28 cellular contexts compared by ENCODE assay signal in the genomic region with DNA sequence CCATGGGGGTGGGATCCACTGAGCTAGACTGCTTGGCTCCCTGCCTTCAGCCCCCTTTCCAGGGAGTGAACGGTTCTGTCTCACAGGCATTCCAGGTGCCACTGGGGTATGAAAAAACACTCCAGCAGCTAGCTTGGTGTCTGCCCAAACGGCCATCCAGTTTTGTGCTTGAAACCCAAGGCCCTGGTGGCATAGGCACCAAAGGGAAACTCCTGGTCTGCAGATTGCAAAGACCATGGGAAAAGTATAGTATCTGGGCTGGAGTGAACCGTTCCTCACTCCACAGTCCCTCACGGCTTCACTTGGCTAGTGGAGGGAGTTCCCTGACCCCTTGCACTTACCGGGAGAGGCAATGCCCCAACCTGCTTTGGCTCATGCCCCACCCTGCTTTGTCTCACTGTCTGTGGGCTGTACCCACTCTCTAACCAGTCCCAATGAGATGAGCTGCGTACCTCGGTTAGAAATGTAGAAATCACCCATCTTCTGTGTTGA.
A peak's percentile ranks its signal among the peaks of the same experiment; 100 is the strongest.
DNase-seq lines count a peak whose midpoint lies in the region; ATAC-seq, FAIRE-seq and TF ChIP-seq lines count a peak whose summit lies in the region.
"Had no signal": no experiment of that assay in that cellular context is flagged by ENCODE, and none has a peak within 500 bp of the region (broad histone marks: within the 10 kb centered on the region; RNA-seq: fewer than 3 reads in every experiment).

No MANE protein-coding gene starts in this region.

- H3K4me2 ChIP-seq in A549 (peak overlapping the region; percentile 71), hepatocyte (peak overlapping the region; percentile 34)
- H3K4me2 ChIP-seq: BLaER1 treated with 17β-estradiol and CSF1 and Interleukin-3, amounts not matched to agents 10 nM and 100 nM had no signal

- TF ChIP-seq RAD21 in A549 (conservative IDR thresholded peaks at IDR 0.05 in 1 of 2, IDR thresholded peaks at IDR 0.05 in 1 of 2): no peak

- no peak for TF ChIP-seq CTCF in A549 (IDR thresholded peaks at IDR 0.05)
- TF ChIP-seq CTCF in hepatocyte (IDR thresholded peaks at IDR 0.05; ENCODE audit: poor library complexity): no peak
- TF ChIP-seq CTCF in progenitor cell of endocrine pancreas (IDR thresholded peaks at IDR 0.05; ENCODE audit: unreplicated experiment): no peak

- POLR2A ChIA-PET in A549 (lab: Yijun Ruan, JAX): no interaction called here

- H3K79me2 ChIP-seq in hepatocyte: peaks cover 34% of the 10 kb centered on the region

- DNase-seq in A549 (ENCODE audit: low read depth in 1 of 2, low spot score in 1 of 2) (peak in 1 of 2 experiments; percentile 27), hepatocyte (ENCODE audit: low spot score) (no peak), progenitor cell of endocrine pancreas (ENCODE audit: low spot score, unreplicated experiment) (no peak), erythroblast (lab: John Stamatoyannopoulos, UW) (no peak), NOMO-1 treated with dmso at 0.1 percent for 144 hours (lab: John Stamatoyannopoulos, UW; ENCODE audit: unreplicated experiment) (no peak), middle frontal gyrus (ENCODE audit: extremely low spot score, low spot score) (no peak)
- no peak for DNase-seq in activated naive CD4-positive, alpha-beta T cell (lab: John Stamatoyannopoulos, UW)
- DNase-seq: 8988T; AML-193; CD4-positive, alpha-beta T cell; GOT3; KBM-7; MV-4-11; NCI-H1105 treated with DMSO at 0.1 percent for 48 hours; NCI-H146; NCI-H2029; NCI-H446; NCI-H524 treated with DMSO at 0.1 percent for 48 hours; NCI-H774; SJCRH30 had no signal

- CTCF ChIA-PET in A549 (lab: Yijun Ruan, JAX): interaction anchor here (0.6 to 1.5 kb wide), 5 partner anchors 38 to 230 kb away, joined by 3 to 4 read pairs (median 3); no protein-coding TSS in a partner anchor

- no peaks in the 10 kb centered on the region for H4K20me1 ChIP-seq in hepatocyte (ENCODE audit: insufficient read depth, poor library complexity, severe bottlenecking)
- H4K20me1 ChIP-seq: BLaER1 treated with 17β-estradiol and CSF1 and Interleukin-3, amounts not matched to agents 10 nM and 100 nM had no signal

- H3K27me3 ChIP-seq in HUES48 (ENCODE audit: control insufficient read depth, insufficient read depth, low read length) (no peaks in the 10 kb centered on the region), hepatocyte (no peaks in the 10 kb centered on the region)
- H3K27me3 ChIP-seq: BLaER1 treated with 17β-estradiol and CSF1 and Interleukin-3, amounts not matched to agents 10 nM and 100 nM; SJCRH30 had no signal

- TF ChIP-seq POLR2A in A549 (IDR thresholded peaks at IDR 0.05; ENCODE audit: low read length): no peak
- TF ChIP-seq POLR2A in erythroblast (IDR thresholded peaks at IDR 0.05; ENCODE audit: low read length): no peak

- peak overlapping the region; percentile 78 for H3K27ac Mint-ChIP-seq in progenitor cell of endocrine pancreas
- H3K27ac Mint-ChIP-seq: CD4-positive, alpha-beta T cell had no signal

- H3K9ac ChIP-seq in HUES48 (ENCODE audit: low read depth, low read length): no peak overlapping the region
- H3K9ac ChIP-seq: BLaER1 treated with 17β-estradiol and CSF1 and Interleukin-3, amounts not matched to agents 10 nM and 100 nM had no signal

- H3K4me3 ChIP-seq in A549 (no peak overlapping the region), HUES48 (ENCODE audit: low read depth, low read length) (no peak overlapping the region), hepatocyte (no peak overlapping the region)
- H3K4me3 ChIP-seq: BLaER1 treated with 17β-estradiol and CSF1 and Interleukin-3, amounts not matched to agents 10 nM and 100 nM; SJCRH30 had no signal

- peaks cover 61% of the 10 kb centered on the region for H3K4me1 Mint-ChIP-seq in progenitor cell of endocrine pancreas (ENCODE audit: low read depth)

- peaks cover 62% of the 10 kb centered on the region for H3K4me1 ChIP-seq in A549
- peaks cover 28% of the 10 kb centered on the region for H3K4me1 ChIP-seq in HUES48 (ENCODE audit: control insufficient read depth, insufficient read depth, low read length)
- peaks cover 26% of the 10 kb centered on the region for H3K4me1 ChIP-seq in hepatocyte (ENCODE audit: insufficient read depth)

- no peak overlapping the region for H2AFZ ChIP-seq in hepatocyte

- H3K9me3 ChIP-seq in A549 (peaks cover 4% of the 10 kb centered on the region; the same call in 2 of the 3 replicates), HUES48 (ENCODE audit: control insufficient read depth, insufficient read depth, low read length) (no peaks in the 10 kb centered on the region), hepatocyte (ENCODE audit: low read depth) (no peaks in the 10 kb centered on the region)
- H3K9me3 ChIP-seq: SJCRH30 had no signal

- TF ChIP-seq EP300 in A549 (IDR thresholded peaks at IDR 0.05): no peak

- H3K36me3 Mint-ChIP-seq in progenitor cell of endocrine pancreas (ENCODE audit: insufficient read depth): peaks cover 23% of the 10 kb centered on the region

- no peaks in the 10 kb centered on the region for H3K36me3 ChIP-seq in HUES48 (ENCODE audit: control insufficient read depth, insufficient read depth, low read length)
- no peaks in the 10 kb centered on the region for H3K36me3 ChIP-seq in hepatocyte (replicated peaks; ENCODE audit: insufficient read depth, low read depth)
- H3K36me3 ChIP-seq: BLaER1 treated with 17β-estradiol and CSF1 and Interleukin-3, amounts not matched to agents 10 nM and 100 nM; SJCRH30 had no signal

- no peaks in the 10 kb centered on the region for H3K9me2 ChIP-seq in hepatocyte (replicated peaks; ENCODE audit: insufficient read depth)

- H3K4me3 Mint-ChIP-seq in progenitor cell of endocrine pancreas (ENCODE audit: low read depth): no peak overlapping the region
- H3K4me3 Mint-ChIP-seq: CD4-positive, alpha-beta T cell had no signal

- H3K27ac ChIP-seq in A549 (peak overlapping the region; percentile 37 to 79; a peak in 5 of 6 replicates), HUES48 (ENCODE audit: low read depth, low read length) (peak overlapping the region; percentile 40), hepatocyte (peak overlapping the region; percentile 41)
- H3K27ac ChIP-seq: BLaER1 treated with 17β-estradiol and CSF1 and Interleukin-3, amounts not matched to agents 10 nM and 100 nM; HL-60 had no signal

- H3K27me3 Mint-ChIP-seq in progenitor cell of endocrine pancreas: no peaks in the 10 kb centered on the region
- H3K27me3 Mint-ChIP-seq: CD4-positive, alpha-beta T cell had no signal

- peak in 1 of 2 experiments; percentile 62; a peak in 3 of 6 replicates for ATAC-seq in A549
- ATAC-seq: HCT116, PC-3, Right ventricle myocardium inferior, SK-N-SH treated with all-trans-retinoic acid at 6 μM for 48 hours had no signal

- FAIRE-seq in A549 (lab: Jason Lieb, UNC): no peak
- FAIRE-seq: G401.6 had no signal

- 68% methylated on average over 7 of the region's 7 CpGs for WGBS in A549 (ENCODE audit: missing lambda C conversion rate)
- 77% methylated on average over 7 of the region's 7 CpGs for WGBS in hepatocyte (ENCODE audit: low lambda C conversion rate, missing lambda C conversion rate)

- H3K9me3 Mint-ChIP-seq in progenitor cell of endocrine pancreas (ENCODE audit: low read depth): peaks cover 23% of the 10 kb centered on the region

TF ChIP-seq in A549, 52 proteins besides CTCF, POLR2A, EP300 and RAD21:
- no peak for TF ChIP-seq CHD4 (IDR thresholded peaks at IDR 0.05; ENCODE audit: borderline replicate concordance)
- TF ChIP-seq KDM1A (IDR thresholded peaks at IDR 0.05; ENCODE audit: low read depth): no peak
- TF ChIP-seq HOXB5 (CRISPR knock-in tag; IDR thresholded peaks at IDR 0.05): no peak
- TF ChIP-seq NFE2L2 (conservative IDR thresholded peaks at IDR 0.05; ENCODE audit: low read length): no peak
- no peak for TF ChIP-seq NPAS2 (CRISPR knock-in tag; IDR thresholded peaks at IDR 0.05; ENCODE audit: borderline replicate concordance)
- TF ChIP-seq, protein P1, sequence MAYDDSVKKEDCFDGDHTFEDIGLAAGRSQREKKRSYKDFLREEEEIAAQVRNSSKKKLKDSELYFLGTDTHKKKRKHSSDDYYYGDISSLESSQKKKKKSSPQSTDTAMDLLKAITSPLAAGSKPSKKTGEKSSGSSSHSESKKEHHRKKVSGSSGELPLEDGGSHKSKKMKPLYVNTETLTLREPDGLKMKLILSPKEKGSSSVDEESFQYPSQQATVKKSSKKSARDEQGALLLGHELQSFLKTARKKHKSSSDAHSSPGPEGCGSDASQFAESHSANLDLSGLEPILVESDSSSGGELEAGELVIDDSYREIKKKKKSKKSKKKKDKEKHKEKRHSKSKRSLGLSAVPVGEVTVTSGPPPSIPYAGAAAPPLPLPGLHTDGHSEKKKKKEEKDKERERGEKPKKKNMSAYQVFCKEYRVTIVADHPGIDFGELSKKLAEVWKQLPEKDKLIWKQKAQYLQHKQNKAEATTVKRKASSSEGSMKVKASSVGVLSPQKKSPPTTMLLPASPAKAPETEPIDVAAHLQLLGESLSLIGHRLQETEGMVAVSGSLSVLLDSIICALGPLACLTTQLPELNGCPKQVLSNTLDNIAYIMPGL (CRISPR knock-in tag; IDR thresholded peaks at IDR 0.05; ENCODE audit: borderline replicate concordance): no peak
- no peak for TF ChIP-seq FOSB (CRISPR knock-in tag; IDR thresholded peaks at IDR 0.05)
- no peak for TF ChIP-seq MAZ (IDR thresholded peaks at IDR 0.05; ENCODE audit: borderline replicate concordance, low read depth, low read length)
- TF ChIP-seq, protein P2, sequence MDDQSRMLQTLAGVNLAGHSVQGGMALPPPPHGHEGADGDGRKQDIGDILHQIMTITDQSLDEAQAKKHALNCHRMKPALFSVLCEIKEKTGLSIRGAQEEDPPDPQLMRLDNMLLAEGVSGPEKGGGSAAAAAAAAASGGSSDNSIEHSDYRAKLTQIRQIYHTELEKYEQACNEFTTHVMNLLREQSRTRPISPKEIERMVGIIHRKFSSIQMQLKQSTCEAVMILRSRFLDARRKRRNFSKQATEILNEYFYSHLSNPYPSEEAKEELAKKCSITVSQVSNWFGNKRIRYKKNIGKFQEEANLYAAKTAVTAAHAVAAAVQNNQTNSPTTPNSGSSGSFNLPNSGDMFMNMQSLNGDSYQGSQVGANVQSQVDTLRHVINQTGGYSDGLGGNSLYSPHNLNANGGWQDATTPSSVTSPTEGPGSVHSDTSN (IDR thresholded peaks at IDR 0.05): no peak
- TF ChIP-seq HEYL (CRISPR knock-in tag; IDR thresholded peaks at IDR 0.05): no peak
- TF ChIP-seq TFCP2L1 (CRISPR knock-in tag; IDR thresholded peaks at IDR 0.05): no peak
- no peak for TF ChIP-seq JUNB (IDR thresholded peaks at IDR 0.05)
- TF ChIP-seq RCOR1 (IDR thresholded peaks at IDR 0.05; ENCODE audit: low read depth, low read length): no peak
- TF ChIP-seq ZC3H11A (IDR thresholded peaks at IDR 0.05): no peak
- no peak for TF ChIP-seq PHF8 (IDR thresholded peaks at IDR 0.05; ENCODE audit: borderline replicate concordance, low read depth)
